8 cellular contexts compared by ENCODE assay signal in the genomic region with DNA sequence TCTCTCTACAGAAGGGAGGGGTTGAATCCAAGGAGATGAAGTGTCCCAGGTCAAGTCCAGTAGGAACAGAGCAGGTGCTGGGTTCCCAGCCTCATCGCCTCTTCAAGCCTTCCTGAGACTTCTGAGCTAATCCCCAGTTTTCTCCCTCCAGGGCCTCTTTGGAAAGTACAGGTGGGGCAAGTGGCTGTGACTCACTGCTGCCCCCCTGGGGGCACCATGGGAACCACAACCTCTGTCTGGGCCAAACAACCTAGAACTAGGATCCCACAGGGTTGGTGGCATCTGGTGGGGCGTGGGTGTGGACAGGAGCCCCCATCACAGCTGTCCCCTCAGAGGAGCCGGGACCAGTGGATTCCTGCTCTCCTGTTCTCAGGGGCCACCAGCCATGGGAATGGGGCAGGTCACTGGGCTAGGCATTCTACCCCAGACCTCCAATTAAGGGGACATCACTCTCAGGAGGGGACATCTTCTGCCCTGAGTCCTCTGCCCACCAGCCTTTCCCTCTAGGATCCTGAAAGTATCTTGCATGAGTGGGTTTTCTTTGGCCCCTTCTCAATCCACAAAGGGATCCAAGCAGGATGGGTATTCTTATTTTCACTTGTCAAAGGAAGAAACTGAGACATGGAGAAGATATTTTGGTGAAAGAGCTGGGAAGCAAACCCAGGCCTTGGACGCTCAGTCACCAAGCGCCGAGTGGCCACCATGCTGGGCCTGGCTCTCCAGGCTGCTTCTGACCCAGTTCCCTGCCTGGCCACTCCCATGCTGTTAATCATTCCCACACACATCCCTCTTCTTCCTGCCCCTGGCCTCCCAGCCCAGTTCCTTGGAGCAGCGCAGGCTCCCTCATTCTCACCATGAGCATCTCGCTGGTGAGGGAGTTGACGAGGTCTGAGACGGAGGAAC. TPM values are rescaled to one million over a fixed set of nuclear protein-coding genes. Genes with fewer than 3 reads are reported as not detected.
DNase-seq lines count a peak whose midpoint lies in the region; ATAC-seq and TF ChIP-seq lines count a peak whose summit lies in the region.

No MANE protein-coding gene starts in this region.

- H3K79me2 ChIP-seq in neural cell (replicated peaks; ENCODE audit: insufficient read depth, low read length) = no peaks in the 10 kb centered on the region

- peaks cover 18% of the 10 kb centered on the region for H3K4me1 ChIP-seq in colonic mucosa

- H3K9me2 ChIP-seq in neural cell (ENCODE audit: insufficient read depth, low read length) = no peaks in the 10 kb centered on the region

- no peak overlapping the region for H3K4me3 Mint-ChIP-seq in activated T-helper 1 cell treated with anti-CD3 and anti-CD28 coated beads, Interleukin-12 subunit alpha, Interleukin-12 subunit beta, Interleukin-2, Interleukin-4 antibody, amounts not matched to agents 30 ng/mL and 10 ng/mL and 1 ng/mL, durations not matched to agents 14 hours and 24 hours and 36 hours

- H3K36me3 ChIP-seq in colonic mucosa (no peaks in the 10 kb centered on the region), neural cell (ENCODE audit: insufficient read depth, low read length) (no peaks in the 10 kb centered on the region)

- ATAC-seq in GM21528 (IDR thresholded peaks at IDR 0.05; ENCODE audit: low FRiP score, unreplicated experiment) (no peak), GM19397 (IDR thresholded peaks at IDR 0.05; ENCODE audit: unreplicated experiment) (no peak)

- H3K9me3 ChIP-seq in colonic mucosa (no peaks in the 10 kb centered on the region), neural cell (ENCODE audit: low read length) (no peaks in the 10 kb centered on the region)

- TF ChIP-seq CTCF in WI38 (IDR thresholded peaks at IDR 0.05; ENCODE audit: low read depth, low read length) (peak; percentile 85), colonic mucosa (IDR thresholded peaks at IDR 0.05) (peak; percentile 78), neural cell (IDR thresholded peaks at IDR 0.05; ENCODE audit: poor library complexity, severe bottlenecking) (peak; percentile 33)

- H3K4me3 ChIP-seq in WI38 (ENCODE audit: low read depth, low read length) (no peak overlapping the region), colonic mucosa (no peak overlapping the region), neural cell (ENCODE audit: low read length) (no peak overlapping the region)

- no peak overlapping the region for H3K4me2 ChIP-seq in neural cell (ENCODE audit: low read length)

- peaks cover 2% of the 10 kb centered on the region for H3K27me3 Mint-ChIP-seq in activated T-helper 1 cell treated with anti-CD3 and anti-CD28 coated beads, Interleukin-12 subunit alpha, Interleukin-12 subunit beta, Interleukin-2, Interleukin-4 antibody, amounts not matched to agents 30 ng/mL and 10 ng/mL and 1 ng/mL, durations not matched to agents 14 hours and 24 hours and 36 hours (ENCODE audit: insufficient read depth)

- H3K27ac ChIP-seq in colonic mucosa (peak overlapping the region; percentile 57), neural cell (ENCODE audit: low read length) (no peak overlapping the region)

- H3K4me1 Mint-ChIP-seq in activated T-helper 1 cell treated with anti-CD3 and anti-CD28 coated beads, Interleukin-12 subunit alpha, Interleukin-12 subunit beta, Interleukin-2, Interleukin-4 antibody, amounts not matched to agents 30 ng/mL and 10 ng/mL and 1 ng/mL, durations not matched to agents 14 hours and 24 hours and 36 hours (ENCODE audit: low read depth) = no peaks in the 10 kb centered on the region

- DNase-seq in activated T-helper 1 cell treated with Interleukin-2 at 50 U/mL for 16 hours (ENCODE audit: low read depth) = peak; percentile 8
- no peak for DNase-seq in activated T-helper 1 cell treated with anti-CD3 and anti-CD28 coated beads, Interleukin-12 subunit alpha, Interleukin-12 subunit beta, Interleukin-2, Interleukin-4 antibody, amounts not matched to agents 30 ng/mL and 10 ng/mL and 1 ng/mL, durations not matched to agents 14 hours and 24 hours and 36 hours (ENCODE audit: low spot score)
- DNase-seq in NCI-H1105 treated with DMSO at 0.1 percent for 48 hours (lab: John Stamatoyannopoulos, UW) = peak; percentile 19
- DNase-seq in colonic mucosa = peak; percentile 72

- H3F3A ChIP-seq in neural cell (ENCODE audit: insufficient read depth, low read length, poor library complexity, severe bottlenecking) = no peaks in the 10 kb centered on the region

- intact Hi-C loops in activated T-helper 1 cell treated with anti-CD3 and anti-CD28 coated beads, Interleukin-12 subunit alpha, Interleukin-12 subunit beta, Interleukin-2, Interleukin-4 antibody, amounts not matched to agents 30 ng/mL and 10 ng/mL and 1 ng/mL, durations not matched to agents 14 hours and 24 hours and 36 hours (cut with micrococcal nuclease) = loop anchor here (1.0 kb wide), 1 partner anchor 106 kb away; no protein-coding TSS in a partner anchor
- intact Hi-C loops in colonic mucosa (cut with DNase I) = no loop called here

- H3K9ac ChIP-seq in colonic mucosa (ENCODE audit: low read depth in 2 of 2, low read length in 2 of 2) (peak overlapping the region; percentile 6 to 31), neural cell (ENCODE audit: low read length) (no peak overlapping the region)

- no peaks in the 10 kb centered on the region for H4K20me1 ChIP-seq in neural cell (ENCODE audit: insufficient read depth)

- H3K36me3 Mint-ChIP-seq in activated T-helper 1 cell treated with anti-CD3 and anti-CD28 coated beads, Interleukin-12 subunit alpha, Interleukin-12 subunit beta, Interleukin-2, Interleukin-4 antibody, amounts not matched to agents 30 ng/mL and 10 ng/mL and 1 ng/mL, durations not matched to agents 14 hours and 24 hours and 36 hours (ENCODE audit: low read depth) = no peaks in the 10 kb centered on the region

- no peak overlapping the region for H2AFZ ChIP-seq in neural cell (ENCODE audit: low read depth, low read length)

- H3K27ac Mint-ChIP-seq in activated T-helper 1 cell treated with anti-CD3 and anti-CD28 coated beads, Interleukin-12 subunit alpha, Interleukin-12 subunit beta, Interleukin-2, Interleukin-4 antibody, amounts not matched to agents 30 ng/mL and 10 ng/mL and 1 ng/mL, durations not matched to agents 14 hours and 24 hours and 36 hours = no peak overlapping the region

- H3K9me3 Mint-ChIP-seq in activated T-helper 1 cell treated with anti-CD3 and anti-CD28 coated beads, Interleukin-12 subunit alpha, Interleukin-12 subunit beta, Interleukin-2, Interleukin-4 antibody, amounts not matched to agents 30 ng/mL and 10 ng/mL and 1 ng/mL, durations not matched to agents 14 hours and 24 hours and 36 hours = no peaks in the 10 kb centered on the region

- no peak for TF ChIP-seq EP300 in neural cell (conservative IDR thresholded peaks at IDR 0.05; ENCODE audit: poor library complexity, severe bottlenecking)

- H3K27me3 ChIP-seq in colonic mucosa (no peaks in the 10 kb centered on the region), neural cell (ENCODE audit: insufficient read depth, low read depth, low read length) (no peaks in the 10 kb centered on the region)

- TF ChIP-seq RAD21 in neural cell (conservative IDR thresholded peaks at IDR 0.05) = no peak

TF ChIP-seq in neural cell, 6 proteins besides CTCF, POLR2A, EP300 and RAD21:
- TF ChIP-seq MXI1 (conservative IDR thresholded peaks at IDR 0.05; ENCODE audit: poor library complexity, severe bottlenecking) = no peak
- TF ChIP-seq SMC3 (conservative IDR thresholded peaks at IDR 0.05; ENCODE audit: poor library complexity) = no peak
- TF ChIP-seq POLR2AphosphoS5 (IDR thresholded peaks at IDR 0.05) = no peak
- no peak for TF ChIP-seq TAF1 (IDR thresholded peaks at IDR 0.05; ENCODE audit: low read depth)
- TF ChIP-seq, protein P1, sequence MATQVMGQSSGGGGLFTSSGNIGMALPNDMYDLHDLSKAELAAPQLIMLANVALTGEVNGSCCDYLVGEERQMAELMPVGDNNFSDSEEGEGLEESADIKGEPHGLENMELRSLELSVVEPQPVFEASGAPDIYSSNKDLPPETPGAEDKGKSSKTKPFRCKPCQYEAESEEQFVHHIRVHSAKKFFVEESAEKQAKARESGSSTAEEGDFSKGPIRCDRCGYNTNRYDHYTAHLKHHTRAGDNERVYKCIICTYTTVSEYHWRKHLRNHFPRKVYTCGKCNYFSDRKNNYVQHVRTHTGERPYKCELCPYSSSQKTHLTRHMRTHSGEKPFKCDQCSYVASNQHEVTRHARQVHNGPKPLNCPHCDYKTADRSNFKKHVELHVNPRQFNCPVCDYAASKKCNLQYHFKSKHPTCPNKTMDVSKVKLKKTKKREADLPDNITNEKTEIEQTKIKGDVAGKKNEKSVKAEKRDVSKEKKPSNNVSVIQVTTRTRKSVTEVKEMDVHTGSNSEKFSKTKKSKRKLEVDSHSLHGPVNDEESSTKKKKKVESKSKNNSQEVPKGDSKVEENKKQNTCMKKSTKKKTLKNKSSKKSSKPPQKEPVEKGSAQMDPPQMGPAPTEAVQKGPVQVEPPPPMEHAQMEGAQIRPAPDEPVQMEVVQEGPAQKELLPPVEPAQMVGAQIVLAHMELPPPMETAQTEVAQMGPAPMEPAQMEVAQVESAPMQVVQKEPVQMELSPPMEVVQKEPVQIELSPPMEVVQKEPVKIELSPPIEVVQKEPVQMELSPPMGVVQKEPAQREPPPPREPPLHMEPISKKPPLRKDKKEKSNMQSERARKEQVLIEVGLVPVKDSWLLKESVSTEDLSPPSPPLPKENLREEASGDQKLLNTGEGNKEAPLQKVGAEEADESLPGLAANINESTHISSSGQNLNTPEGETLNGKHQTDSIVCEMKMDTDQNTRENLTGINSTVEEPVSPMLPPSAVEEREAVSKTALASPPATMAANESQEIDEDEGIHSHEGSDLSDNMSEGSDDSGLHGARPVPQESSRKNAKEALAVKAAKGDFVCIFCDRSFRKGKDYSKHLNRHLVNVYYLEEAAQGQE (IDR thresholded peaks at IDR 0.05; ENCODE audit: borderline replicate concordance) = no peak
- TF ChIP-seq EZH2 (IDR thresholded peaks at IDR 0.05; ENCODE audit: borderline replicate concordance, insufficient read depth, low read length, poor library complexity, severe bottlenecking) = no peak

RNA-seq across cellular contexts. Expression of a gene that starts 23.8 kb away (rescaled TPM):
- not detected in 2 replicates for total RNA-seq in activated T-helper 1 cell treated with anti-CD3 and anti-CD28 coated beads, Interleukin-12 subunit alpha, Interleukin-12 subunit beta, Interleukin-2, Interleukin-4 antibody, amounts not matched to agents 30 ng/mL and 10 ng/mL and 1 ng/mL, durations not matched to agents 14 hours and 24 hours and 36 hours
- total RNA-seq in colonic mucosa = 1 to 10 TPM in 1 of 2 donors, under 1 TPM in 1; 0.54 to 1.3 TPM
- 12.4 and 14.6 TPM in 2 replicates for polyA plus RNA-seq in neural cell
- polyA minus RNA-seq in neural cell = 11.8 and 16.1 TPM in 2 replicates

RNA-seq across cellular contexts. Expression of a gene that starts 48.5 kb away (rescaled TPM):
- total RNA-seq in activated T-helper 1 cell treated with anti-CD3 and anti-CD28 coated beads, Interleukin-12 subunit alpha, Interleukin-12 subunit beta, Interleukin-2, Interleukin-4 antibody, amounts not matched to agents 30 ng/mL and 10 ng/mL and 1 ng/mL, durations not matched to agents 14 hours and 24 hours and 36 hours = 0.32 and 0.44 TPM in 2 replicates
- 10 to 100 TPM in 1 of 2 donors, 1 to 10 TPM in 1; 8.5 to 28.4 TPM for total RNA-seq in colonic mucosa
- 14.0 and 21.8 TPM in 2 replicates for polyA plus RNA-seq in neural cell
- 25.6 and 26.2 TPM in 2 replicates for polyA minus RNA-seq in neural cell

Comparison
In these comparisons a context has a peak if more than half of its experiments do, and no peak if none do; other contexts are left out.
1. CTCF ChIP-seq: peak in every context shown above with its lines; median percentile 85 in WI38; 78 in colonic mucosa; 33 in neural cell.